In the genomic region with DNA sequence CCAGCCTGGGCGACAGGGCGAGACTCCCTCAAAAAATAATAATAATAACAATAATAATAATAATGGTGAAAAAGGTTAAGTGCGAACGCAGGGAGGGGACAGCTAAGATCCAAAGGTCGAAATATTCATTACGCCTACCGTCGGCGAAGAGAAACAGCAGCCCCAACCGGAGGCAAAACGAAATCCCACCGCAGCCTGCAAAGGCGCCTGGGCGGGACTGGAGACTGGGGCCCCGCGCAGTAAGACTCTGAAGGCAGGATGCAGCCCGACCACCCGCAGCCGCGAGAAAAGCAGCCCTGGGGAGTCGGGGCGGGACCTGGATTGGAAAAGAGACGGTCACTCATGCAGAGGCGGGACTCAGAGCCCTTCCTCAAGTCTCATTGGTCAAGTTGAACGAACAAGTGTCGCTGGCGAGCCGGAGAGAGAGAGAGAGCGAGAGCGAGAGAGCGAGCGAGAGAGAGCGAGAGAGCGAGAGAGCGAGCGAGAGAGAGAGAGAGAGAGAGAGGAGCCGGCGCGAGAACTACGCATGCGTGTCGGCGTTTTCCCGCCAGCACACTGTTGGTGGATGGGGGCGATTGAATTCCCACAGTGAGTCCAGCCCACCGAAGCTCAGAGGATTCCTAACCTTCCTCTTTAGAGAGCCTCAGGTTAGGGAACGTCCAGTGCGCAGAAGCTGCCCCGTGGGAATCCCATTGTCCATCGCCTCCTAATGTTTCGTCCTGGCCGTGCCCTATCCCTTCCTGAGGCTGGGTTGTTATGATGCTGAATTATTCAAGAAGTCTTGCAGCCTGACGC, we compare ENCODE assay signal across 8 cellular contexts. TPM values are rescaled to one million over a fixed set of nuclear protein-coding genes. Genes with fewer than 3 reads are reported as not detected.
DNase-seq lines count a peak whose midpoint lies in the region; ATAC-seq, FAIRE-seq and TF ChIP-seq lines count a peak whose summit lies in the region.

No MANE protein-coding gene starts in this region.

- peaks cover 33% of the 10 kb centered on the region for H3K4me1 Mint-ChIP-seq in mesothelial cell of epicardium

- peaks cover 6% of the 10 kb centered on the region for H3K36me3 Mint-ChIP-seq in mesothelial cell of epicardium

- peak; percentile 80 for ATAC-seq in GM21390 (IDR thresholded peaks at IDR 0.05; ENCODE audit: unreplicated experiment)

- peak overlapping the region; percentile 98 for H3K27ac Mint-ChIP-seq in mesothelial cell of epicardium

- DNase-seq in D721Med (ENCODE audit: insufficient read length, low spot score) (peak; percentile 96), HUDEP-2 (lab: John Stamatoyannopoulos, UW; ENCODE audit: unreplicated experiment in 76 of 76) (peak in 75 of 76 experiments; percentile 75 to 99 (median 96)), NOMO-1 treated with dmso at 0.1 percent for 144 hours (lab: John Stamatoyannopoulos, UW; ENCODE audit: unreplicated experiment) (peak; percentile 96), mesothelial cell of epicardium (ENCODE audit: low spot score in 2 of 2, unreplicated experiment in 2 of 2) (peak; percentile 91 to 94)
- peak; percentile 94 for DNase-seq in activated CD8-positive, alpha-beta memory T cell treated with anti-CD3 and anti-CD28 coated beads, Interleukin-2, amount 50 U/mL, for 1 hour (ENCODE audit: extremely low read depth)
- DNase-seq in stimulated activated CD8-positive, alpha-beta memory T cell treated with anti-CD3 and anti-CD28 coated beads, Interleukin-15, amount 100 ng/mL, for 4 hours (ENCODE audit: low read depth in 2 of 2): peak; percentile 80 to 88

- peak; percentile 26 for TF ChIP-seq CTCF in D721Med (IDR thresholded peaks at IDR 0.05; ENCODE audit: insufficient read depth, missing control alignments)
- TF ChIP-seq CTCF in mesothelial cell of epicardium (IDR thresholded peaks at IDR 0.05; ENCODE audit: unreplicated experiment): no peak

- H3K27me3 Mint-ChIP-seq in mesothelial cell of epicardium (ENCODE audit: low read depth): peaks cover 3% of the 10 kb centered on the region

- H3K4me3 Mint-ChIP-seq in mesothelial cell of epicardium: peak overlapping the region; percentile 69

- no peaks in the 10 kb centered on the region for H3K9me3 Mint-ChIP-seq in mesothelial cell of epicardium

- FAIRE-seq in D721Med (lab: Jason Lieb, UNC) (no peak), endometrium (lab: Jason Lieb, UNC) (peak; percentile 82)

RNA-seq across cellular contexts. Expression of a gene that starts 10.7 kb away (rescaled TPM):
- total RNA-seq in mesothelial cell of epicardium: 51.9 to 56.1 TPM (median 56.0 TPM) in 3 replicates

RNA-seq across cellular contexts. Expression of a gene that starts 17.6 kb away (rescaled TPM):
- total RNA-seq in mesothelial cell of epicardium: 46.8 to 50.5 TPM (median 49.8 TPM) in 3 replicates

RNA-seq across cellular contexts. Expression of a gene that starts 28.7 kb away (rescaled TPM):
- total RNA-seq in mesothelial cell of epicardium: 104 to 108 TPM (median 105 TPM) in 3 replicates

RNA-seq across cellular contexts. Expression of a gene that starts 32.7 kb away (rescaled TPM):
- total RNA-seq in mesothelial cell of epicardium: 12.9 to 13.6 TPM (median 13.1 TPM) in 3 replicates

RNA-seq across cellular contexts. Expression of a gene that starts 36.1 kb away (rescaled TPM):
- 33.9 to 35.7 TPM (median 33.9 TPM) in 3 replicates for total RNA-seq in mesothelial cell of epicardium

Comparison
In these comparisons a context has a peak if more than half of its experiments do, and no peak if none do; other contexts are left out.
1. Peak in every context shown above with its lines: DNase-seq and ATAC-seq.